ENCODE assay signal across 11 cellular contexts in genomic region chr2:238158018-238158806, GRCh38. TPM values are rescaled to one million over a fixed set of nuclear protein-coding genes. Genes with fewer than 3 reads are reported as not detected.
DNase-seq lines count a peak whose midpoint lies in the region; ATAC-seq and TF ChIP-seq lines count a peak whose summit lies in the region.
"Had no signal": no experiment of that assay in that cellular context is flagged by ENCODE, and none has a peak within 500 bp of the region (broad histone marks: within the 10 kb centered on the region; RNA-seq: fewer than 3 reads in every experiment).

No MANE protein-coding gene starts in this region.

- no peak overlapping the region for H3K9ac ChIP-seq in OCI-LY3 (ENCODE audit: low read length)

- no peaks in the 10 kb centered on the region for H3K36me3 ChIP-seq in CD8-positive, alpha-beta T cell (ENCODE audit: insufficient read depth, low read length)
- H3K36me3 ChIP-seq in OCI-LY3 (replicated peaks; ENCODE audit: low read depth, low read length) = no peaks in the 10 kb centered on the region
- no peaks in the 10 kb centered on the region for H3K36me3 ChIP-seq in esophagus muscularis mucosa

- DNase-seq in CD8-positive, alpha-beta T cell = peak in 1 of 7 experiments; percentile 15
- DNase-seq in esophagus muscularis mucosa (ENCODE audit: extremely low spot score) = no peak
- peak; percentile 49 for DNase-seq in posterior vena cava (ENCODE audit: low spot score)
- DNase-seq in islet precursor cell = no peak
- no peak for DNase-seq in NCI-H2171 treated with DMSO at 0.1 percent for 48 hours (lab: John Stamatoyannopoulos, UW)
- DNase-seq in epidermal melanocyte (ENCODE audit: insufficient read length, low spot score) = no peak
- DNase-seq: foreskin keratinocyte had no signal

- no peaks in the 10 kb centered on the region for H4K20me1 ChIP-seq in OCI-LY3 (ENCODE audit: insufficient read depth, low read length)

- no peaks in the 10 kb centered on the region for H3K36me3 Mint-ChIP-seq in CD8-positive, alpha-beta T cell

- no peak for TF ChIP-seq CTCF in CD8-positive, alpha-beta T cell (IDR thresholded peaks at IDR 0.05)
- TF ChIP-seq CTCF in OCI-LY3 (IDR thresholded peaks at IDR 0.05; ENCODE audit: low read depth, low read length) = no peak
- TF ChIP-seq CTCF in esophagus muscularis mucosa (IDR thresholded peaks at IDR 0.05) = no peak

- 45% methylated on average over 25 of the region's 41 CpGs for WGBS in esophagus muscularis mucosa

- H3K4me3 ChIP-seq in CD8-positive, alpha-beta T cell (ENCODE audit: low read depth, low read length) = no peak overlapping the region
- H3K4me3 ChIP-seq in OCI-LY3 (ENCODE audit: low read length) (no peak overlapping the region), esophagus muscularis mucosa (peak overlapping the region; percentile 40 to 58 (median 46))

- intact Hi-C loops in CD8-positive, alpha-beta T cell (cut with DNase I, micrococcal nuclease) = no loop called here
- intact Hi-C loops in esophagus muscularis mucosa (cut with DNase I) (loop anchor here (5.0 kb wide), 1 partner anchor 104 kb away; no protein-coding TSS in a partner anchor), posterior vena cava (cut with DNase I) (no loop called here)

- H3K27me3 Mint-ChIP-seq in CD8-positive, alpha-beta T cell (ENCODE audit: low read depth) = peaks cover 17% of the 10 kb centered on the region

- no peak for TF ChIP-seq POLR2A in esophagus muscularis mucosa (IDR thresholded peaks at IDR 0.05; ENCODE audit: low read depth)

- H3K4me2 ChIP-seq in OCI-LY3 (ENCODE audit: low read length) = peak overlapping the region; percentile 20; the same call in 1 of the 2 replicates

- H3K27ac Mint-ChIP-seq in CD8-positive, alpha-beta T cell = no peak overlapping the region

- no peaks in the 10 kb centered on the region for H3K79me2 ChIP-seq in OCI-LY3 (ENCODE audit: low read length)

- H3K9me3 ChIP-seq in CD8-positive, alpha-beta T cell (ENCODE audit: low read length) = no peaks in the 10 kb centered on the region
- H3K9me3 ChIP-seq in OCI-LY3 (ENCODE audit: insufficient read depth, low read length) (no peaks in the 10 kb centered on the region), esophagus muscularis mucosa (no peaks in the 10 kb centered on the region)

- H3K27ac ChIP-seq in CD8-positive, alpha-beta T cell (ENCODE audit: low read depth, low read length) = no peak overlapping the region
- no peak overlapping the region for H3K27ac ChIP-seq in OCI-LY3 (ENCODE audit: low read length)
- H3K27ac ChIP-seq in esophagus muscularis mucosa (replicated peaks in 1 of 4) = no peak overlapping the region
- H3K27ac ChIP-seq: foreskin keratinocyte had no signal

- H2AFZ ChIP-seq in OCI-LY3 (ENCODE audit: low read depth, low read length) = no peak overlapping the region

- no peaks in the 10 kb centered on the region for H3K9me3 Mint-ChIP-seq in CD8-positive, alpha-beta T cell

- H3K27me3 ChIP-seq in CD8-positive, alpha-beta T cell (ENCODE audit: insufficient read depth, low read length) = peaks cover 11% of the 10 kb centered on the region
- H3K27me3 ChIP-seq in OCI-LY3 (ENCODE audit: low read depth, low read length) = no peaks in the 10 kb centered on the region
- H3K27me3 ChIP-seq in esophagus muscularis mucosa = peaks cover 0 to 54% (median 18%) of the 10 kb centered on the region in 4 donors

- no peak for ATAC-seq in CD8-positive, alpha-beta T cell
- no peak for ATAC-seq in HG03159 (IDR thresholded peaks at IDR 0.05; ENCODE audit: unreplicated experiment)

- TF ChIP-seq EP300 in esophagus muscularis mucosa (IDR thresholded peaks at IDR 0.05) = no peak

- CTCF ChIA-PET in CD8-positive, alpha-beta T cell (lab: Charles Lee) = interaction anchor here (2.8 kb wide), 1 partner anchor 105 kb away, joined by 25 read pairs; no protein-coding TSS in a partner anchor

- H3K4me3 Mint-ChIP-seq in CD8-positive, alpha-beta T cell = peak overlapping the region; percentile 35

- peaks cover 12% of the 10 kb centered on the region for H3K4me1 Mint-ChIP-seq in CD8-positive, alpha-beta T cell (ENCODE audit: low read depth)

- H3K4me1 ChIP-seq in CD8-positive, alpha-beta T cell (ENCODE audit: insufficient read depth, low read length) = peaks cover 9% of the 10 kb centered on the region
- H3K4me1 ChIP-seq in OCI-LY3 (ENCODE audit: low read length) (peaks cover 16% of the 10 kb centered on the region), esophagus muscularis mucosa (peaks cover 11 to 35% (median 23%) of the 10 kb centered on the region in 4 donors)
- H3K4me1 ChIP-seq: foreskin keratinocyte had no signal

- POLR2A ChIA-PET in CD8-positive, alpha-beta T cell (lab: Charles Lee) = no interaction called here

RNA-seq across cellular contexts. Expression of gene ERFE, which starts 0.6 kb away (rescaled TPM):
- not detected for total RNA-seq in CD8-positive, alpha-beta T cell
- total RNA-seq in esophagus muscularis mucosa (under 1 TPM in 2 of 4 donors, not detected in 2; 0.39 to 0.66 TPM), posterior vena cava (1 to 10 TPM in 1 of 2 donors, under 1 TPM in 1; 0.79 to 2.3 TPM)

RNA-seq across cellular contexts. Expression of gene KLHL30, which starts 19.7 kb away (rescaled TPM):
- total RNA-seq in CD8-positive, alpha-beta T cell = not detected
- 1 to 10 TPM; 1.2 to 8.0 (median 4.4) TPM for total RNA-seq in esophagus muscularis mucosa
- total RNA-seq in posterior vena cava = 10 to 100 TPM in 1 of 2 donors, 1 to 10 TPM in 1; 9.6 to 10.7 TPM
- total RNA-seq: activated CD8-positive, alpha-beta memory T cell treated with anti-CD3 and anti-CD28 coated beads for 36 hours; foreskin keratinocyte; temporal lobe had no signal

RNA-seq across cellular contexts. Expression of gene ILKAP, which starts 45.3 kb away (rescaled TPM):
- 100 to 1,000 TPM; 133 to 144 TPM for total RNA-seq in CD8-positive, alpha-beta T cell
- total RNA-seq in esophagus muscularis mucosa = 10 to 100 TPM; 27.3 to 36.0 (median 34.3) TPM
- total RNA-seq in posterior vena cava = 10 to 100 TPM; 32.2 to 34.9 TPM

RNA-seq across cellular contexts. Expression of gene ESPNL, which starts 58.1 kb away (rescaled TPM):
- not detected for total RNA-seq in CD8-positive, alpha-beta T cell
- total RNA-seq in esophagus muscularis mucosa (1 to 10 TPM in 1 of 4 donors, under 1 TPM in 2, not detected in 1; 0.78 to 1.3 (median 0.83) TPM), posterior vena cava (1 to 10 TPM in 1 of 2 donors, under 1 TPM in 1; 0.24 to 3.0 TPM)

Comparison
In these comparisons a context has a peak if more than half of its experiments do, and no peak if none do; other contexts are left out.
1. H3K4me3 ChIP-seq: peak in esophagus muscularis mucosa (4 of 4); none in CD8-positive, alpha-beta T cell (single experiment) and OCI-LY3 (single experiment).